Comparison of ENCODE assay signal across 17 cellular contexts in the genomic region with DNA sequence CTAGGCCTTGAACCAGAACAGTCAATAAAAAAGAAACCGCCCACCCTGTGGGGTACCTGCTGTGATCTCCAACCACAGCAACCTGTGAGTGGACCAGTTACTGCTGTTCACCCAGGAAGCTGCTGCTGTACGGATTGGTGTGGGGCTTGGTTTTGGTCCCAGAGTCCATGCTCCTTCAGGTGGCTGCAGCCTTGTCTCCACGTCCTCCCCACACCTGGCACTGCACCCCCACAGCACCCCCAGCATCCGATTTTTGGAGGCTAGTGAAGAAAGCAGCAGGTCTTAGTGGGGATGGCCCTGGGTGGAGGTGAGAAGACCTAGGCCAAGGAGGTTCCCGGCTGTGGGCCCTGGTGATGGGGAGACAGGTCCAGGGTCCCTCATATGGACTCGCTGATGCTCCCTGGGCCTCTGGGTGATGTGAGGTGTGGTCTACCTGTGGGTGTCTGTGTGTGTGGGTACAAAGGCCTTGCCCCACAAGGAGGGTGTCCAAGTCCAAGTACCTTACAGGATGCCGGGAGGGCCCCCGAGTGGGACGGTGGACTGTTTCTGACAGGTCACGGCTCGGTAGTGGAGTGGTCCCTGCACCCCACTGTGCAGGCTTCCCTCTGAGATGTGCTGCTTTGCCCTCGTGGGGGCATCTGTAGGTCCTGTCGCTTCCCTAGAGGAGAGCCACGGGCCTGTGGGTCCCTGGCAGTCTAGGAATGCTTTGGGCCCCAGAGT.
"Had no signal": no experiment of that assay in that cellular context is flagged by ENCODE, and none has a peak within 500 bp of the region (broad histone marks: within the 10 kb centered on the region; RNA-seq: fewer than 3 reads in every experiment).

No MANE protein-coding gene starts in this region.

- H3K36me3 Mint-ChIP-seq: activated CD4-positive, alpha-beta memory T cell treated with anti-CD3 and anti-CD28 coated beads for 36 hours; activated naive CD8-positive, alpha-beta T cell treated with anti-CD3 and anti-CD28 coated beads, Interleukin-2, amount 10 ng/mL, durations not matched to agents 7 days and 5 days; natural killer cell had no signal

- H3K27me3 Mint-ChIP-seq: activated CD4-positive, alpha-beta memory T cell treated with anti-CD3 and anti-CD28 coated beads for 36 hours; activated naive CD8-positive, alpha-beta T cell treated with anti-CD3 and anti-CD28 coated beads, Interleukin-2, amount 10 ng/mL, durations not matched to agents 7 days and 5 days; activated T-helper 17 cell treated with anti-CD3 and anti-CD28 coated beads, Interleukin-2, amount 50 U/mL, for 72 hours; brain had no signal

- H3K4me3 ChIP-seq: coronary artery, heart left ventricle, stomach had no signal

- H3K27ac Mint-ChIP-seq: activated CD4-positive, alpha-beta memory T cell treated with anti-CD3 and anti-CD28 coated beads for 36 hours; activated naive CD8-positive, alpha-beta T cell treated with anti-CD3 and anti-CD28 coated beads, Interleukin-2, amount 10 ng/mL, durations not matched to agents 7 days and 5 days; natural killer cell had no signal

- H3K9me3 Mint-ChIP-seq: activated CD4-positive, alpha-beta memory T cell treated with anti-CD3 and anti-CD28 coated beads for 36 hours; activated naive CD8-positive, alpha-beta T cell treated with anti-CD3 and anti-CD28 coated beads, Interleukin-2, amount 10 ng/mL, durations not matched to agents 7 days and 5 days; activated T-helper 17 cell treated with anti-CD3 and anti-CD28 coated beads, Interleukin-2, amount 50 U/mL, for 72 hours; natural killer cell had no signal

- H3K27me3 ChIP-seq: heart left ventricle, stomach had no signal

- ATAC-seq: activated T-helper 17 cell treated with anti-CD3 and anti-CD28 coated beads, Interleukin-2, amount 50 U/mL, for 72 hours; heart left ventricle; natural killer cell had no signal

- DNase-seq: activated CD4-positive, alpha-beta memory T cell treated with anti-CD3 and anti-CD28 coated beads for 36 hours; activated naive CD4-positive, alpha-beta T cell; activated naive CD8-positive, alpha-beta T cell treated with anti-CD3 and anti-CD28 coated beads, Interleukin-2, amount 10 ng/mL, durations not matched to agents 7 days and 5 days; activated T-cell treated with anti-CD3 and anti-CD28 coated beads for 4 hours; amygdala; erythroblast; mesendoderm; natural killer cell; stimulated activated CD4-positive, alpha-beta T cell treated with anti-CD3 and anti-CD28 coated beads, Interleukin-15, amount 100 ng/mL, for 24 hours; stimulated activated CD4-positive, alpha-beta T cell treated with anti-CD3 and anti-CD28 coated beads, Interleukin-2, amount 100 ng/mL, for 48 hours; stomach; T-helper 2 cell; trophoblast cell had no signal

- H3K9me3 ChIP-seq: heart left ventricle, stomach had no signal

- H3K27ac ChIP-seq: coronary artery, heart left ventricle, stomach had no signal

- H3K36me3 ChIP-seq: heart left ventricle, stomach had no signal

- H3K4me3 Mint-ChIP-seq: activated CD4-positive, alpha-beta memory T cell treated with anti-CD3 and anti-CD28 coated beads for 36 hours; activated naive CD8-positive, alpha-beta T cell treated with anti-CD3 and anti-CD28 coated beads, Interleukin-2, amount 10 ng/mL, durations not matched to agents 7 days and 5 days; activated T-helper 17 cell treated with anti-CD3 and anti-CD28 coated beads, Interleukin-2, amount 50 U/mL, for 72 hours; brain; natural killer cell had no signal
